In the genomic region with DNA sequence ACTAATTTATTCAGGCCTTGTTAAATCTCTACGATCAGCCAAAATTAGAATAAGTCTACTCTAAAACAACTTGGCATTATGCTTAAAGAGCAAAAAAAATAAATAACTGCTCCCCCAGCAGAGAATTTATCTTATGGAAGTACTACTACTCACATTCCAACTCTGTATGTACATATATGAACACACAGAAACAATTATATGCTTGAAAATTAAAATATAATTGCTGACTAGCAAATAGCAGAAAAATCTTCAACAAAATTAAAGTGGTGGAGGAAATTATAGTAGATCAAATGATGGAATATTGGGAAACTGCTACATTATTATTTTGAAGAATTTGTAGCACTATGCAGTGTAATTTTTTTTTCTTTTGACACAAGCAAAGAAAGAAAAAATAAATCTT, we compare ENCODE assay signal across 22 cellular contexts.
"Had no signal": no experiment of that assay in that cellular context is flagged by ENCODE, and none has a peak within 500 bp of the region (broad histone marks: within the 10 kb centered on the region; RNA-seq: fewer than 3 reads in every experiment).

No MANE protein-coding gene starts in this region.

- H3K27me3 Mint-ChIP-seq: dendritic cell treated with granulocyte-macrophage colony-stimulating factor and Interleukin-4, amounts not matched to agents 40 ng/mL and 50 ng/mL, for 4 days; effector memory CD8-positive, alpha-beta T cell; memory B cell had no signal

- H3K36me3 Mint-ChIP-seq: memory B cell had no signal

- DNase-seq: colonic mucosa; cortex of kidney; effector CD8-positive, alpha-beta T cell; effector memory CD8-positive, alpha-beta T cell; endodermal cell; erythroblast; esophagus squamous epithelium; foreskin melanocyte; gastrocnemius medialis; glutamatergic neuron; head of caudate nucleus; heart right ventricle; hippocampal formation; left cardiac atrium; left lung; left ventricle myocardium superior; mammary epithelial cell; midbrain had no signal

- H3K36me3 ChIP-seq: colonic mucosa, gastrocnemius medialis had no signal

- H3K4me1 Mint-ChIP-seq: memory B cell had no signal

- H3K9me3 ChIP-seq: colonic mucosa, esophagus squamous epithelium, gastrocnemius medialis, heart right ventricle, left lung had no signal

- H3K4me1 ChIP-seq: colonic mucosa, gastrocnemius medialis, left lung had no signal

- H3K9me3 Mint-ChIP-seq: dendritic cell treated with granulocyte-macrophage colony-stimulating factor and Interleukin-4, amounts not matched to agents 40 ng/mL and 50 ng/mL, for 4 days; effector memory CD8-positive, alpha-beta T cell; endodermal cell; memory B cell had no signal

- H3K27me3 ChIP-seq: colonic mucosa, esophagus squamous epithelium, gastrocnemius medialis, heart right ventricle, left lung had no signal

- H3K27ac Mint-ChIP-seq: dendritic cell treated with granulocyte-macrophage colony-stimulating factor and Interleukin-4, amounts not matched to agents 40 ng/mL and 50 ng/mL, for 4 days; effector memory CD8-positive, alpha-beta T cell; endodermal cell; memory B cell had no signal

- H3K27ac ChIP-seq: colonic mucosa, epithelial cell of prostate, gastrocnemius medialis, heart right ventricle, left lung had no signal

- H3K4me3 Mint-ChIP-seq: dendritic cell treated with granulocyte-macrophage colony-stimulating factor and Interleukin-4, amounts not matched to agents 40 ng/mL and 50 ng/mL, for 4 days; effector memory CD8-positive, alpha-beta T cell; endodermal cell; memory B cell had no signal

- ATAC-seq: effector memory CD8-positive, alpha-beta T cell; gastrocnemius medialis; heart right ventricle; left cardiac atrium; left lung; left ventricle myocardium superior had no signal

- H3K4me3 ChIP-seq: colonic mucosa, esophagus squamous epithelium, gastrocnemius medialis, heart right ventricle, left lung, lung had no signal
